ENCODE assay signal across 23 cellular contexts in genomic region chr1:44895919-44896734, GRCh38. TPM values are rescaled to one million over a fixed set of nuclear protein-coding genes. Genes with fewer than 3 reads are reported as not detected.
A peak's percentile ranks its signal among the peaks of the same experiment; 100 is the strongest.
DNase-seq lines count a peak whose midpoint lies in the region; ATAC-seq and TF ChIP-seq lines count a peak whose summit lies in the region.
"Had no signal": no experiment of that assay in that cellular context is flagged by ENCODE, and none has a peak within 500 bp of the region (broad histone marks: within the 10 kb centered on the region; RNA-seq: fewer than 3 reads in every experiment).

No MANE protein-coding gene starts in this region.

- no peak for TF ChIP-seq RAD21 in HCT116 (IDR thresholded peaks at IDR 0.05; ENCODE audit: low read depth)

- H3K9me2 ChIP-seq in HCT116 (ENCODE audit: insufficient read depth) = no peaks in the 10 kb centered on the region

- DNase-seq in HCT116 (ENCODE audit: low read depth, low spot score) = no peak
- no peak for DNase-seq in ascending aorta (ENCODE audit: low spot score in 2 of 2)
- peak; percentile 54 for DNase-seq in fibroblast of villous mesenchyme (ENCODE audit: low read depth)
- DNase-seq in aorta = no peak
- DNase-seq in SHP77 treated with DMSO at 0.1 percent for 48 hours (lab: John Stamatoyannopoulos, UW) = no peak
- no peak for DNase-seq in T-helper 1 cell
- no peak for DNase-seq in SHP77 (lab: John Stamatoyannopoulos, UW)
- DNase-seq in lower leg skin (ENCODE audit: low spot score in 2 of 2) = no peak
- DNase-seq: BE2C; CD8-positive, alpha-beta memory T cell; DMS79 treated with DMSO at 0.1 percent for 48 hours; GOT3; KG1; NCI-H1048; NCI-H1417; NCI-H1694; NCI-H2029 treated with DMSO at 0.1 percent for 48 hours; NCI-H446 treated with DMSO at 0.1 percent for 48 hours; NCI-H526 treated with DMSO at 0.1 percent for 48 hours; PC-9 had no signal

- RAD21 ChIA-PET in HCT116 (lab: Charles Lee; ENCODE audit: low non-redundant PET in 1 of 2, low total read pairs in 2 of 2, uncharacterized antibody in 2 of 2, unreplicated experiment in 2 of 2) = interaction anchor here in 1 of 2 experiments (0.6 kb wide), 1 partner anchor 131 kb away, joined by 3 read pairs; no protein-coding TSS in a partner anchor

- CTCF ChIA-PET in HCT116 (lab: Charles Lee) = no interaction called here

- no peak overlapping the region for H3K4me3 ChIP-seq in HCT116 (replicated peaks in 1 of 2; ENCODE audit: low read depth in 1 of 2, low read length in 2 of 2)
- H3K4me3 ChIP-seq in ascending aorta = no peak overlapping the region
- H3K4me3 ChIP-seq in fibroblast of villous mesenchyme (ENCODE audit: low read depth, low read length) = no peak overlapping the region
- H3K4me3 ChIP-seq in aorta (ENCODE audit: low read length in 2 of 2) = no peak overlapping the region
- no peak overlapping the region for H3K4me3 ChIP-seq in lower leg skin (ENCODE audit: low read depth, poor library complexity, severe bottlenecking)
- H3K4me3 ChIP-seq: HAP-1, PC-9 had no signal

- H3K9ac ChIP-seq in HCT116 (ENCODE audit: low read length) = no peak overlapping the region

- H3K36me3 ChIP-seq in HCT116 (ENCODE audit: control insufficient read depth in 1 of 2, insufficient read depth in 2 of 2, low read length in 2 of 2) = 0 out of 4 replicates have a peak, but pooled peaks cover 0 to 4% of the 10 kb centered on the region in 2 experiments
- no peaks in the 10 kb centered on the region for H3K36me3 ChIP-seq in ascending aorta
- peaks cover 0 to 3% of the 10 kb centered on the region in 2 donors for H3K36me3 ChIP-seq in aorta (ENCODE audit: control insufficient read depth in 1 of 2, insufficient read depth in 2 of 2, low read length in 1 of 2)
- H3K36me3 ChIP-seq: BE2C, HAP-1 had no signal

- no peaks in the 10 kb centered on the region for H4K20me1 ChIP-seq in HCT116 (ENCODE audit: insufficient read depth)

- intact Hi-C loops in HCT116 (cut with micrococcal nuclease) = no loop called here
- intact Hi-C loops in ascending aorta (cut with DNase I) = no loop called here
- intact Hi-C loops in aorta (cut with DNase I) = no loop called here
- intact Hi-C loops in lower leg skin (cut with DNase I; ENCODE audit: low total_unique reads) = no loop called here

- H3K27ac ChIP-seq in HCT116 (ENCODE audit: low read depth, low read length) (no peak overlapping the region), ascending aorta (peak overlapping the region; percentile 1 to 15), aorta (ENCODE audit: low read depth in 1 of 2, low read length in 2 of 2) (peak overlapping the region; percentile 14 to 71)
- H3K27ac ChIP-seq: PC-9 had no signal

- H3K4me1 ChIP-seq in HCT116 (ENCODE audit: control insufficient read depth in 1 of 2, insufficient read depth in 2 of 2, low read length in 2 of 2) (no peaks in the 10 kb centered on the region), ascending aorta (peaks cover 0 to 7% of the 10 kb centered on the region in 2 donors), aorta (ENCODE audit: control insufficient read depth in 1 of 2, insufficient read depth in 2 of 2, low read length in 2 of 2) (peaks cover 4 to 7% of the 10 kb centered on the region in 2 donors)
- H3K4me1 ChIP-seq: BE2C, HAP-1 had no signal

- WGBS in aorta, 2 donors = 92 to 93% methylated on average over 3 of the region's 3 CpGs
- WGBS in lower leg skin, 2 donors = 94 to 97% methylated on average over 3 of the region's 3 CpGs

- H3K9me3 ChIP-seq in HCT116 (ENCODE audit: control insufficient read depth in 1 of 2, insufficient read depth in 1 of 2, low read depth in 1 of 2, low read length in 2 of 2) (no peaks in the 10 kb centered on the region), ascending aorta (no peaks in the 10 kb centered on the region), aorta (ENCODE audit: control insufficient read depth, low read length) (no peaks in the 10 kb centered on the region)
- H3K9me3 ChIP-seq: BE2C, HAP-1 had no signal

- BruUV-seq in HCT116 (replicated peaks; lab: Mats Ljungman, UMichigan) = TSS peak; percentile 26

- no peak overlapping the region for H2AFZ ChIP-seq in HCT116 (ENCODE audit: low read depth, low read length, poor library complexity, severe bottlenecking)
- H2AFZ ChIP-seq: PC-9 had no signal

- H3K4me2 ChIP-seq in HCT116 (ENCODE audit: low read length) = no peak overlapping the region
- H3K4me2 ChIP-seq: PC-9 had no signal

- TF ChIP-seq POLR2A in HCT116 (IDR thresholded peaks at IDR 0.05; ENCODE audit: borderline replicate concordance, extremely low read depth, insufficient read depth, insufficient read length) (no peak), lower leg skin (IDR thresholded peaks at IDR 0.05) (no peak)

- no peak for ATAC-seq in HCT116
- ATAC-seq in aorta (ENCODE audit: low FRiP score) = no peak
- ATAC-seq: Right ventricle myocardium inferior had no signal

- H3K79me2 ChIP-seq in HCT116 (ENCODE audit: insufficient read depth, low read length) = no peaks in the 10 kb centered on the region

- POLR2A ChIA-PET in HCT116 (lab: Charles Lee) = no interaction called here

- TF ChIP-seq CTCF in HCT116 (IDR thresholded peaks at IDR 0.05 in 2 of 3, conservative IDR thresholded peaks at IDR 0.05 in 1 of 3; ENCODE audit: borderline replicate concordance in 1 of 3, insufficient read depth in 1 of 3, low read depth in 2 of 3, low read length in 2 of 3) = no peak
- no peak for TF ChIP-seq CTCF in ascending aorta (IDR thresholded peaks at IDR 0.05)
- no peak for TF ChIP-seq CTCF in fibroblast of villous mesenchyme (IDR thresholded peaks at IDR 0.05; ENCODE audit: insufficient read depth, low read depth, low read length)
- TF ChIP-seq CTCF in lower leg skin (IDR thresholded peaks at IDR 0.05) = no peak

- H3K27me3 ChIP-seq in HCT116 (ENCODE audit: insufficient read depth, low read length) (no peaks in the 10 kb centered on the region), ascending aorta (no peaks in the 10 kb centered on the region), aorta (ENCODE audit: control insufficient read depth in 1 of 2, insufficient read depth in 2 of 2, low read length in 1 of 2) (no peaks in the 10 kb centered on the region)
- H3K27me3 ChIP-seq: BE2C had no signal

TF ChIP-seq in HCT116, 20 proteins besides CTCF, POLR2A, EP300 and RAD21:
- no peak for TF ChIP-seq EZH2 (IDR thresholded peaks at IDR 0.05)
- TF ChIP-seq FOSL1 (IDR thresholded peaks at IDR 0.05; ENCODE audit: low read depth) = no peak
- TF ChIP-seq TCF7L2 (IDR thresholded peaks at IDR 0.05; ENCODE audit: borderline replicate concordance, extremely low read depth, insufficient read depth, insufficient read length) = no peak
- no peak for TF ChIP-seq CBX3 (IDR thresholded peaks at IDR 0.05; ENCODE audit: low read depth)
- TF ChIP-seq SIN3A (IDR thresholded peaks at IDR 0.05; ENCODE audit: low read depth) = no peak
- TF ChIP-seq EGR1 (IDR thresholded peaks at IDR 0.05; ENCODE audit: low read depth) = no peak
- no peak for TF ChIP-seq EZH2phosphoT487 (IDR thresholded peaks at IDR 0.05; ENCODE audit: borderline replicate concordance)
- TF ChIP-seq, protein P1, sequence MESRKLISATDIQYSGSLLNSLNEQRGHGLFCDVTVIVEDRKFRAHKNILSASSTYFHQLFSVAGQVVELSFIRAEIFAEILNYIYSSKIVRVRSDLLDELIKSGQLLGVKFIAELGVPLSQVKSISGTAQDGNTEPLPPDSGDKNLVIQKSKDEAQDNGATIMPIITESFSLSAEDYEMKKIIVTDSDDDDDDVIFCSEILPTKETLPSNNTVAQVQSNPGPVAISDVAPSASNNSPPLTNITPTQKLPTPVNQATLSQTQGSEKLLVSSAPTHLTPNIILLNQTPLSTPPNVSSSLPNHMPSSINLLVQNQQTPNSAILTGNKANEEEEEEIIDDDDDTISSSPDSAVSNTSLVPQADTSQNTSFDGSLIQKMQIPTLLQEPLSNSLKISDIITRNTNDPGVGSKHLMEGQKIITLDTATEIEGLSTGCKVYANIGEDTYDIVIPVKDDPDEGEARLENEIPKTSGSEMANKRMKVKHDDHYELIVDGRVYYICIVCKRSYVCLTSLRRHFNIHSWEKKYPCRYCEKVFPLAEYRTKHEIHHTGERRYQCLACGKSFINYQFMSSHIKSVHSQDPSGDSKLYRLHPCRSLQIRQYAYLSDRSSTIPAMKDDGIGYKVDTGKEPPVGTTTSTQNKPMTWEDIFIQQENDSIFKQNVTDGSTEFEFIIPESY (IDR thresholded peaks at IDR 0.05; ENCODE audit: extremely low read depth, insufficient replicate concordance, low read length) = no peak
- TF ChIP-seq, protein P2, sequence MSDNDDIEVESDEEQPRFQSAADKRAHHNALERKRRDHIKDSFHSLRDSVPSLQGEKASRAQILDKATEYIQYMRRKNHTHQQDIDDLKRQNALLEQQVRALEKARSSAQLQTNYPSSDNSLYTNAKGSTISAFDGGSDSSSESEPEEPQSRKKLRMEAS (IDR thresholded peaks at IDR 0.05) = no peak
- no peak for TF ChIP-seq YY1 (IDR thresholded peaks at IDR 0.05; ENCODE audit: extremely low read depth, insufficient replicate concordance, low read depth, low read length)
- TF ChIP-seq ZNF274 (IDR thresholded peaks at IDR 0.05; ENCODE audit: low read depth, low read length) = no peak
- no peak for TF ChIP-seq ATF3 (IDR thresholded peaks at IDR 0.05)

RNA-seq across cellular contexts. Expression of gene PTCH2, which starts 53.1 kb away (rescaled TPM):
- total RNA-seq in HCT116 (2021; ENCODE audit: unreplicated experiment) (1.3 TPM), ascending aorta (not detected), fibroblast of villous mesenchyme (under 0.01 and 0.32 TPM in 2 replicates), aorta (1 to 10 TPM; 1.7 to 6.3 TPM), lower leg skin (1 to 10 TPM in 2 of 4 donors, under 1 TPM in 2; 0.54 to 2.7 (median 1.2) TPM)
- 0.69 and 0.80 TPM in 2 replicates for polyA plus RNA-seq in HCT116 (2012)
- 1 to 10 TPM in 1 of 2 donors, under 1 TPM in 1; 0.38 to 6.7 TPM for polyA plus RNA-seq in aorta
- total RNA-seq: HT1080 had no signal
- polyA plus RNA-seq: CD8-positive, alpha-beta memory T cell had no signal
